8 cellular contexts compared by ENCODE assay signal in the genomic region with DNA sequence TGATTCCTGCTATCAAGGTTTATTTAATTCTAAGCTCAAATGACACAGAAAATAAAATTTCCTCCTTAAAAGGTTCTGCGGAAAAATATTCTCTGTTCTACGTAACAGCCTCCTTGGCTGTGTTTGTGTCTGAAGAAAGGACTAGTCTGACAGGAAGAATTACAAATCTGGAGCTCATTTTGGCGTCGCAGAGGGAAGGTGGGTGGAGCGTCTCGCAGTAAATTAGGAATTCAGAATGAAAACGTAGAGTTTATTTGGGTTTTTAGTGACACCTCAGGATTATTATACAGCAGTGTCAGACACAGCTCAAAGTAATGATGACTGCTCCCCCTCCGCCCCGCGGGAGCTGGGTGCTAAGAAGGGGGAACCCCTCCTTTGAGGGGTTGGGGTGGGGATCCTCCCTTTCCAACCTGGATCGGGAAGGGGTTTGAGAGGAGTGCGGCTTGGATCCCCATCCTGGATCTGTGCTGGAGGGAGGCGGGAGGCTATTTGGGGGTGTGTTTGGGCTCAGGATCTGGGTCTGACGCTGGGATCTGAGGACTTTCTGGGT. TPM values are rescaled to one million over a fixed set of nuclear protein-coding genes. Genes with fewer than 3 reads are reported as not detected.
DNase-seq lines count a peak whose midpoint lies in the region; ATAC-seq, FAIRE-seq and TF ChIP-seq lines count a peak whose summit lies in the region.

No MANE protein-coding gene starts in this region.

- TF ChIP-seq EP300 in HepG2 (IDR thresholded peaks at IDR 0.05; ENCODE audit: low read depth in 2 of 2, low read length in 2 of 2) (no peak), HepG2 (CRISPR knock-in tag; IDR thresholded peaks at IDR 0.05; ENCODE audit: borderline replicate concordance) (no peak)

- 57% methylated on average over 14 of the region's 14 CpGs for WGBS in HepG2 (ENCODE audit: low lambda C conversion rate)

- DNase-seq in AG09309 (ENCODE audit: low read depth) (no peak), Karpas-422 (no peak), caudate nucleus (lab: John Stamatoyannopoulos, UW) (peak in 30 of 61 donors; percentile 5 to 69 (median 46)), HepG2 (ENCODE audit: low spot score) (no peak), thoracic aorta (ENCODE audit: low spot score) (no peak)

- TF ChIP-seq CTCF in AG09309 (IDR thresholded peaks at IDR 0.05; ENCODE audit: control insufficient read depth, insufficient read depth, low read depth, low read length, missing control alignments) (no peak), HepG2 (CRISPR knock-in tag; IDR thresholded peaks at IDR 0.05) (no peak), thoracic aorta (IDR thresholded peaks at IDR 0.05) (no peak)

- no peak for FAIRE-seq in HepG2 (lab: Jason Lieb, UNC)

- H3K9me3 ChIP-seq in Karpas-422 (ENCODE audit: low read length): no peaks in the 10 kb centered on the region
- no peaks in the 10 kb centered on the region for H3K9me3 ChIP-seq in HepG2 (ENCODE audit: low read length)
- no peaks in the 10 kb centered on the region for H3K9me3 ChIP-seq in thoracic aorta

- H3K9ac ChIP-seq in Karpas-422 (ENCODE audit: low read length) (peak overlapping the region; percentile 72), HepG2 (ENCODE audit: insufficient read depth, low read depth, low read length) (peak overlapping the region; percentile 61; the same call in 1 of the 2 replicates)

- H4K20me1 ChIP-seq in Karpas-422 (ENCODE audit: insufficient read depth, low read depth, low read length) (peaks cover 31% of the 10 kb centered on the region), HepG2 (ENCODE audit: insufficient read depth, low read length) (no peaks in the 10 kb centered on the region)

- H3K79me2 ChIP-seq in Karpas-422 (ENCODE audit: low read length) (no peaks in the 10 kb centered on the region), HepG2 (ENCODE audit: insufficient read depth, low read length) (peaks cover 17% of the 10 kb centered on the region)

- in situ Hi-C loops in HepG2 (cut with HindIII; ENCODE audit: extremely low pct_ligation_motif_present, low pct_unique_long_range_greater_than_20kb): no loop called here

- H3K4me1 ChIP-seq in Karpas-422 (ENCODE audit: low read length) (peaks cover 15% of the 10 kb centered on the region), HepG2 (ENCODE audit: insufficient read depth, low read length) (peaks cover 41% of the 10 kb centered on the region), thoracic aorta (ENCODE audit: control insufficient read depth in 1 of 2, low read depth in 2 of 2) (peaks cover 13 to 53% of the 10 kb centered on the region in 2 donors)

- H3K4me3 ChIP-seq in AG09309 (ENCODE audit: control insufficient read depth, low read depth, low read length) (peak overlapping the region; percentile 74), Karpas-422 (ENCODE audit: low read length) (peak overlapping the region; percentile 68), HepG2 (replicated peaks in 1 of 3; ENCODE audit: insufficient read depth in 1 of 3, low read depth in 2 of 3, low read length in 3 of 3) (peak overlapping the region; percentile 65 to 78 (median 65)), thoracic aorta (peak overlapping the region; percentile 75)

- H3K27ac ChIP-seq in Karpas-422 (ENCODE audit: low read length) (no peak overlapping the region), caudate nucleus (ENCODE audit: low read depth, low read length) (peak overlapping the region; percentile 80), HepG2 (ENCODE audit: extremely low read length, insufficient read depth, low read length) (no peak overlapping the region), thoracic aorta (peak overlapping the region; percentile 94 to 95)

- H3K4me2 ChIP-seq in Karpas-422 (ENCODE audit: low read depth, low read length, poor library complexity, severe bottlenecking) (peak overlapping the region; percentile 74), HepG2 (ENCODE audit: low read depth, low read length) (peak overlapping the region; percentile 100)

- H3K36me3 ChIP-seq in Karpas-422 (ENCODE audit: insufficient read depth, low read length): no peaks in the 10 kb centered on the region
- H3K36me3 ChIP-seq in HepG2 (replicated peaks in 1 of 2; ENCODE audit: control insufficient read depth in 1 of 2, insufficient read depth in 2 of 2, low read length in 2 of 2): no peaks in the 10 kb centered on the region
- H3K36me3 ChIP-seq in thoracic aorta: no peaks in the 10 kb centered on the region

- H2AFZ ChIP-seq in Karpas-422 (ENCODE audit: low read length) (peak overlapping the region; percentile 80), HepG2 (ENCODE audit: low read length) (peak overlapping the region; percentile 56)

- H3K9me2 ChIP-seq in Karpas-422 (replicated peaks; ENCODE audit: insufficient read depth, low read length): no peaks in the 10 kb centered on the region

- POLR2A ChIA-PET in HepG2 (lab: Yijun Ruan, JAX): interaction anchor here (1.3 to 1.9 kb wide), 2 partner anchors 118 to 803 kb away, joined by 3 to 7 read pairs; partner anchors contain the start of genes ALG2 and SEC61B

- H3K27me3 ChIP-seq in Karpas-422 (ENCODE audit: low read length): no peaks in the 10 kb centered on the region
- H3K27me3 ChIP-seq in HepG2 (ENCODE audit: control insufficient read depth in 1 of 2, insufficient read depth in 2 of 2, low read length in 2 of 2): no peaks in the 10 kb centered on the region; a peak in 1 of 5 replicates
- H3K27me3 ChIP-seq in thoracic aorta (replicated peaks; ENCODE audit: insufficient read depth): no peaks in the 10 kb centered on the region

- BruUV-seq in HepG2 (replicated peaks; lab: Mats Ljungman, UMichigan): TSS peak; percentile 55

- intact Hi-C loops in HepG2 (cut with micrococcal nuclease; ENCODE audit: unreplicated experiment): no loop called here

- TF ChIP-seq POLR2A in HepG2 (IDR thresholded peaks at IDR 0.05; ENCODE audit: insufficient read depth in 1 of 2, low read depth in 2 of 2, low read length in 2 of 2): no peak

- CTCF ChIA-PET in HepG2 (lab: Yijun Ruan, JAX; ENCODE audit: low intra/inter-chr PET ratio, low total read pairs): no interaction called here

- ATAC-seq in HepG2 (no peak), thoracic aorta (ENCODE audit: insufficient number of reproducible peaks, low FRiP score, low read depth) (no peak), GM19035 (IDR thresholded peaks at IDR 0.05; ENCODE audit: unreplicated experiment) (no peak), GM18867 (IDR thresholded peaks at IDR 0.05; ENCODE audit: unreplicated experiment) (no peak), HG03175 (IDR thresholded peaks at IDR 0.05; ENCODE audit: unreplicated experiment) (no peak)

- no peak for TF ChIP-seq RAD21 in HepG2 (CRISPR knock-in tag; IDR thresholded peaks at IDR 0.05)

TF ChIP-seq in HepG2, 621 proteins besides CTCF, POLR2A, EP300 and RAD21:
- TF ChIP-seq SRSF1 (optimal IDR thresholded peaks at IDR 0.05; ENCODE audit: low read depth, low read length) (peak; percentile 32), RORA (CRISPR knock-in tag; IDR thresholded peaks at IDR 0.05) (no peak), KMT2B (CRISPR knock-in tag; IDR thresholded peaks at IDR 0.05) (no peak), GABPA (IDR thresholded peaks at IDR 0.05; ENCODE audit: low read depth, low read length) (no peak), GABPA (CRISPR knock-in tag; IDR thresholded peaks at IDR 0.05; ENCODE audit: low read depth) (no peak)

RNA-seq across cellular contexts. Expression of gene TGFBR1, which starts 0.9 kb away (rescaled TPM):
- 7.2 and 17.9 TPM in 2 replicates for total RNA-seq in Karpas-422 (2014; rRNA removed; shearing (Covaris generic); ENCODE audit: low replicate concordance)
- total RNA-seq in HepG2 (2016; rRNA removed; fragmentation: Illumina TruSeq; extraction: Trizol) (21.2 and 23.9 TPM in 2 replicates), thoracic aorta (10 to 100 TPM; 76.8 to 87.2 TPM)
- total RNA-seq in HepG2 (2016; cell fraction: cytosol; rRNA removed; fragmentation: Illumina TruSeq; extraction: Trizol; ENCODE audit: low read depth): 5.6 and 5.9 TPM in 2 replicates
- 18.4 and 22.1 TPM in 2 replicates for total RNA-seq in HepG2 (2016; cell fraction: insoluble cytoplasmic fraction; rRNA removed; fragmentation: Illumina TruSeq; extraction: Trizol)
- total RNA-seq in HepG2 (2016; cell fraction: membrane; rRNA removed; fragmentation: Illumina TruSeq; extraction: Trizol): 14.2 and 17.5 TPM in 2 replicates
- total RNA-seq in HepG2 (2016; cell fraction: nucleus; rRNA removed; fragmentation: Illumina TruSeq; extraction: Trizol): 21.2 and 24.6 TPM in 2 replicates
- 16.8 and 16.9 TPM in 2 replicates for polyA plus RNA-seq in HepG2 (2011; rRNA removed)
- polyA plus RNA-seq in HepG2 (2011; cell fraction: cytosol; rRNA removed): 7.4 and 11.8 TPM in 2 replicates
- polyA plus RNA-seq in HepG2 (2011; cell fraction: nucleus; rRNA removed): 5.4 and 6.2 TPM in 2 replicates
- polyA plus RNA-seq in HepG2 (2012): 10.1 and 10.7 TPM in 2 replicates
- polyA plus RNA-seq in HepG2 (2016; cell fraction: cytosol; fragmentation: Illumina TruSeq; extraction: Trizol; ENCODE audit: low read depth): 0.79 and 1.2 TPM in 2 replicates
- polyA plus RNA-seq in HepG2 (2016; cell fraction: insoluble cytoplasmic fraction; fragmentation: Illumina TruSeq; extraction: Trizol; ENCODE audit: low read depth): 10.0 and 10.3 TPM in 2 replicates
- polyA plus RNA-seq in HepG2 (2016; cell fraction: membrane; fragmentation: Illumina TruSeq; extraction: Trizol; ENCODE audit: low read depth): 3.4 and 3.9 TPM in 2 replicates
- polyA plus RNA-seq in HepG2 (2016; cell fraction: nucleus; fragmentation: Illumina TruSeq; extraction: Trizol; ENCODE audit: insufficient read depth, low read depth): 16.7 and 17.0 TPM in 2 replicates
- polyA minus RNA-seq in HepG2 (2011; rRNA and poly(A)+ RNA removed; ENCODE audit: low replicate concordance): 103 and 225 TPM in 2 replicates
- 40.2 and 45.8 TPM in 2 replicates for polyA minus RNA-seq in HepG2 (2011; cell fraction: cytosol; rRNA and poly(A)+ RNA removed)
- polyA minus RNA-seq in HepG2 (2011; cell fraction: nucleus; rRNA and poly(A)+ RNA removed): 22.3 and 22.5 TPM in 2 replicates

Comparison
In these comparisons a context has a peak if more than half of its experiments do, and no peak if none do; other contexts are left out.
1. H3K27ac ChIP-seq: peak in caudate nucleus (single experiment) and thoracic aorta (2 of 2); none in Karpas-422 (single experiment) and HepG2 (single experiment).
2. Peak in every context shown above with its lines, with median percentiles within 50 percentile points of each other: H3K4me3 ChIP-seq.